Comparison of ENCODE assay signal across 31 cellular contexts in the genomic region with DNA sequence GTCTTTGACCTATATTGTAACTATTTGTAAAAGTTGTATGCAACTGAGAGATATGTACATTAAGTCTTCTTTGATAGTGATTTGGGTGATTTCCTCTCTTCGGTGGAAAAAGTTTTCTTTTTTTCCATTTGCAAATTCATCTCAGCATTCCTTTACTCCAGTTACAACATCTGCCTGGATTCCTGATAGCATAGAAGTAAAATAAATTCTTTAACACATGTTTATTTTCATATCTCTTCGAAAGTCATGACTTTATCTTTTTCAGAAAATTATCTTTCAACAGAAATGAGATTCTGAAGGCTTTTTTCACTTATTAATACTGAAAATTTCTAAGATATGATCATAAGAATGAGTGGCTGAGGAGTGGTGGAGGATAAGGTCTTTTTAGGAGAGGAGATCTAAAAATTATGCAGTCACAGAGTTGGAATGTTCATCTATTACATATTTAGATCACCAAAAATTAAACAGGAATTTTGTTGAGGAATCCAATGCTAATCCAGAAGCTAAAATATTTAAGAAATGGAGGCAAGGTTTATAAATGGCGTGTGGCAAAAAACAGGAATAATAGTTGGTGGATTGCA.
"Had no signal": no experiment of that assay in that cellular context is flagged by ENCODE, and none has a peak within 500 bp of the region (broad histone marks: within the 10 kb centered on the region; RNA-seq: fewer than 3 reads in every experiment).

No MANE protein-coding gene starts in this region.

- H3K27ac ChIP-seq: ascending aorta, breast epithelium, cardiac muscle cell, coronary artery, esophagus muscularis mucosa, foreskin keratinocyte, heart left ventricle, WERI-Rb-1 had no signal

- ATAC-seq: activated CD4-positive, CD25-positive, alpha-beta regulatory T cell treated with anti-CD3 and anti-CD28 coated beads, Interleukin-2, amount 50 U/mL, for 24 hours; activated CD8-positive, alpha-beta T cell treated with anti-CD3 and anti-CD28 coated beads for 36 hours; activated naive CD8-positive, alpha-beta T cell treated with anti-CD3 and anti-CD28 coated beads, Interleukin-2, amount 50 U/mL, for 24 hours; effector memory CD8-positive, alpha-beta T cell; foreskin keratinocyte; heart left ventricle; T-cell; T-helper 17 cell had no signal

- H3K4me3 ChIP-seq: ascending aorta, breast epithelium, cardiac muscle cell, coronary artery, esophagus muscularis mucosa, heart left ventricle had no signal

- DNase-seq: activated B cell treated with CpG ODN at 0.5 μM for 24 hours; activated CD4-positive, alpha-beta T cell treated with anti-CD3 and anti-CD28 coated beads for 48 hours; activated CD4-positive, alpha-beta T cell treated with anti-CD3 and anti-CD28 coated beads, Interleukin-2, amount 50 U/mL, for 1 hour; activated CD4-positive, alpha-beta T cell treated with anti-CD3 and anti-CD28 coated beads, Interleukin-2, amount 50 U/mL, for 48 hours; activated CD8-positive, alpha-beta memory T cell treated with anti-CD3 and anti-CD28 coated beads for 24 hours; activated CD8-positive, alpha-beta T cell treated with anti-CD3 and anti-CD28 coated beads for 36 hours; activated effector memory CD4-positive, alpha-beta T cell treated with anti-CD3 and anti-CD28 coated beads, Interleukin-2, amount 50 U/mL, for 16 hours; activated naive CD4-positive, alpha-beta T cell treated with anti-CD3 and anti-CD28 coated beads for 36 hours; activated naive CD8-positive, alpha-beta T cell treated with anti-CD3 and anti-CD28 coated beads for 36 hours; activated naive CD8-positive, alpha-beta T cell treated with anti-CD3 and anti-CD28 coated beads, Interleukin-2, amount 50 U/mL, for 24 hours; activated T-cell treated with anti-CD3 and anti-CD28 coated beads, Interleukin-2, amount 50 U/mL, for 1 hour; activated T-cell treated with anti-CD3 and anti-CD28 coated beads, Interleukin-2, amount 50 U/mL, for 48 hours; central memory CD4-positive, alpha-beta T cell; cerebellar nuclear complex; dermis blood vessel endothelial cell; effector CD4-positive, alpha-beta T cell; effector memory CD8-positive, alpha-beta T cell; erythroblast; heart left ventricle; hypothalamus; T-cell; T-helper 17 cell; T1000; WERI-Rb-1 had no signal

- H3K27me3 ChIP-seq: ascending aorta, breast epithelium, cardiac muscle cell, esophagus muscularis mucosa, foreskin keratinocyte, heart left ventricle had no signal

- H3K9me3 ChIP-seq: ascending aorta, breast epithelium, esophagus muscularis mucosa had no signal

- H3K4me1 ChIP-seq: ascending aorta, breast epithelium, esophagus muscularis mucosa, foreskin keratinocyte, heart left ventricle had no signal

- H3K36me3 ChIP-seq: ascending aorta, breast epithelium, cardiac muscle cell, esophagus muscularis mucosa, heart left ventricle, WERI-Rb-1 had no signal
